Comparison of ENCODE assay signal across 10 cellular contexts in genomic region chr11:12397953-12398352, GRCh38. TPM values are rescaled to one million over a fixed set of nuclear protein-coding genes. Genes with fewer than 3 reads are reported as not detected.
A peak's percentile ranks its signal among the peaks of the same experiment; 100 is the strongest.
DNase-seq lines count a peak whose midpoint lies in the region; ATAC-seq, FAIRE-seq and TF ChIP-seq lines count a peak whose summit lies in the region.
"Had no signal": no experiment of that assay in that cellular context is flagged by ENCODE, and none has a peak within 500 bp of the region (broad histone marks: within the 10 kb centered on the region; RNA-seq: fewer than 3 reads in every experiment).

No MANE protein-coding gene starts in this region.

- DNase-seq in HK-2 (ENCODE audit: unreplicated experiment) (peak; percentile 22), chondrocyte (ENCODE audit: low spot score) (no peak), kidney glomerular epithelial cell (lab: John Stamatoyannopoulos, UW) (peak; percentile 99), suprapubic skin (ENCODE audit: low spot score in 2 of 2) (no peak), small intestine (no peak), GOT3 (lab: John Stamatoyannopoulos, UW) (no peak), NCI-H146 treated with DMSO at 0.1 percent for 48 hours (lab: John Stamatoyannopoulos, UW; ENCODE audit: unreplicated experiment) (no peak)
- DNase-seq: activated CD8-positive, alpha-beta memory T cell treated with anti-CD3 and anti-CD28 coated beads, Interleukin-2, amount 50 U/mL, for 48 hours had no signal

- no peak for TF ChIP-seq POLR2A in suprapubic skin (IDR thresholded peaks at IDR 0.05)

- peak; percentile 18 for TF ChIP-seq EP300 in suprapubic skin (IDR thresholded peaks at IDR 0.05)

- WGBS in suprapubic skin: 61% methylated on average over 3 of the region's 4 CpGs
- WGBS in small intestine, 3 donors: 42 to 84% (median 80%) methylated on average over 4 of the region's 4 CpGs

- H3K9me3 ChIP-seq in suprapubic skin (no peaks in the 10 kb centered on the region), small intestine (ENCODE audit: control insufficient read depth, low read depth) (no peaks in the 10 kb centered on the region)

- no peak overlapping the region for H3K4me3 Mint-ChIP-seq in chondrocyte (ENCODE audit: unreplicated experiment)

- H3K27ac Mint-ChIP-seq in chondrocyte (ENCODE audit: unreplicated experiment): peak overlapping the region; percentile 92

- ATAC-seq in GM21619 (IDR thresholded peaks at IDR 0.05; ENCODE audit: unreplicated experiment): no peak

- H3K36me3 Mint-ChIP-seq in chondrocyte (ENCODE audit: low read depth): peaks cover 6% of the 10 kb centered on the region

- no peak for FAIRE-seq in small intestine (lab: Jason Lieb, UNC)

- no peaks in the 10 kb centered on the region for H3K36me3 ChIP-seq in suprapubic skin
- no peaks in the 10 kb centered on the region for H3K36me3 ChIP-seq in small intestine (ENCODE audit: control insufficient read depth in 2 of 2, insufficient read depth in 2 of 2, low read length in 2 of 2)

- H3K27me3 ChIP-seq in suprapubic skin (no peaks in the 10 kb centered on the region), small intestine (ENCODE audit: control insufficient read depth in 2 of 2, insufficient read depth in 2 of 2, low read length in 2 of 2) (no peaks in the 10 kb centered on the region)

- H3K4me3 ChIP-seq in suprapubic skin: no peak overlapping the region
- no peak overlapping the region for H3K4me3 ChIP-seq in small intestine (ENCODE audit: low read depth in 1 of 2, low read length in 2 of 2)

- no peak for TF ChIP-seq CTCF in chondrocyte (IDR thresholded peaks at IDR 0.05)
- TF ChIP-seq CTCF in suprapubic skin (IDR thresholded peaks at IDR 0.05): no peak

- H3K9me3 Mint-ChIP-seq in chondrocyte (ENCODE audit: low read depth): peaks cover 5% of the 10 kb centered on the region

- H3K4me1 ChIP-seq in suprapubic skin (peaks cover 20% of the 10 kb centered on the region), small intestine (ENCODE audit: control insufficient read depth in 2 of 2, insufficient read depth in 1 of 2, low read depth in 1 of 2, low read length in 1 of 2) (no peaks in the 10 kb centered on the region)

- H3K4me1 Mint-ChIP-seq in chondrocyte (ENCODE audit: low read depth): peaks cover 67% of the 10 kb centered on the region

- no peaks in the 10 kb centered on the region for H3K27me3 Mint-ChIP-seq in chondrocyte (ENCODE audit: low read depth)

- peak overlapping the region; percentile 57 for H3K27ac ChIP-seq in suprapubic skin
- peak overlapping the region in 1 of 2 donors; percentile 51 for H3K27ac ChIP-seq in small intestine (ENCODE audit: low read depth in 1 of 2, low read length in 1 of 2)

RNA-seq across cellular contexts. Expression of gene PARVA, which starts 20.6 kb away (rescaled TPM):
- 147 to 170 TPM (median 158 TPM) in 3 replicates for total RNA-seq in chondrocyte
- total RNA-seq in suprapubic skin: 10 to 100 TPM; 16.7 to 26.2 (median 21.4) TPM
- polyA plus RNA-seq in small intestine: 10 to 100 TPM in 1 of 3 donors, 1 to 10 TPM in 2; 6.5 to 22.1 (median 8.1) TPM
- total RNA-seq: OCI-LY7 had no signal

Comparison
In these comparisons a context has a peak if more than half of its experiments do, and no peak if none do; other contexts are left out.
1. DNase-seq: peak in HK-2 (single experiment) and kidney glomerular epithelial cell (single experiment); none in chondrocyte (single experiment), suprapubic skin (0 of 2), small intestine (single experiment), GOT3 (single experiment) and NCI-H146 treated with DMSO at 0.1 percent for 48 hours (single experiment).